Comparison of ENCODE assay signal across 1 cellular context in the genomic region with DNA sequence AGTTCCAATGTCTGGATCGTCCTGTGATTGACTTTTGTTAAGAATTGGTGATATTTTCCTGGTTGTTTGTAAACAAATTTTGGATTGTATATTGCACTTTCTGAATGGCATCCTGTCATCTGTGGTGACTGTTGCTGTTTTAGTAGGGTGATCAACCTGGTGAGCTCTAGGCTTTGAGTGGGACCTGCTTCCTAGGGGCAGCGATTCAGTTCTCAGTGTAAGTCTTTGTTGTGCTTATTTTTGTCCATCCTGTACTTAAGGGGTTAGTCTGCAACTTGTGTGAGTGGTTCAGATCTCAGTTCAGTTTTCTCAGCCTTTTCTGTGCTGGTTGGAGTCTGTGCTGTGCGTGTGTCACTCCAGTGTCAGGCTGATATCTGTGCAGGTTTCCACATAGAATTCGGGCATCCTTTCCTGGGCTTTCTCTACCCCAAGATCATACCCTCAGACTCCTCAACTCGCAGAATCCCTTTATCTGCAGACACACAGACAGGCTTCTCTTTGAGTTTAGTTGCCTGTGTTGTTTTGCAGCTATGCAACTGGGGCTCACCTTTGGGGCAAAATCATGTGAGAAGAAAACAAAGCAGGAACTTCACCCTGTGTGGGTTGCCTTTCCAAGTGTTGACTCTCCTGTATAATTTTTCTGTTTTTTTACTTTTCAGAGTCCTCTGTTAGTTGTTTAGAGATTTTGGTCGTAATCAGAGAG.
TF ChIP-seq lines count a peak whose summit lies in the region.

No MANE protein-coding gene starts in this region.

TF ChIP-seq in H1, 55 proteins besides CTCF, POLR2A, EP300 and RAD21:
- TF ChIP-seq JUND (IDR thresholded peaks at IDR 0.05; ENCODE audit: low read length) = 0 out of 2 replicates have a peak, but pooled peaks have one; percentile 11
- TF ChIP-seq NANOG (IDR thresholded peaks at IDR 0.05; ENCODE audit: insufficient read depth, low read depth, low read length, poor library complexity, severe bottlenecking) = peak; percentile 99
- peak; percentile 57 for TF ChIP-seq SP1 (IDR thresholded peaks at IDR 0.05; ENCODE audit: low read depth, low read length)
- no peak for TF ChIP-seq FOSL1 (IDR thresholded peaks at IDR 0.05; ENCODE audit: insufficient read depth, low read depth, low read length)
- no peak for TF ChIP-seq YY1 (IDR thresholded peaks at IDR 0.05; ENCODE audit: low read depth, low read length)
- TF ChIP-seq TCF12 (IDR thresholded peaks at IDR 0.05; ENCODE audit: low read depth, low read length) = 0 out of 2 replicates have a peak, but pooled peaks have one; percentile 18
- no peak for TF ChIP-seq KDM1A (IDR thresholded peaks at IDR 0.05; ENCODE audit: borderline replicate concordance, low read length)
- no peak for TF ChIP-seq RBBP5 (IDR thresholded peaks at IDR 0.05; ENCODE audit: borderline replicate concordance, low read depth, low read length)
- no peak for TF ChIP-seq SAP30 (IDR thresholded peaks at IDR 0.05; ENCODE audit: insufficient read depth, insufficient replicate concordance, low read length)
